ENCODE assay signal across 1 cellular context in the genomic region with DNA sequence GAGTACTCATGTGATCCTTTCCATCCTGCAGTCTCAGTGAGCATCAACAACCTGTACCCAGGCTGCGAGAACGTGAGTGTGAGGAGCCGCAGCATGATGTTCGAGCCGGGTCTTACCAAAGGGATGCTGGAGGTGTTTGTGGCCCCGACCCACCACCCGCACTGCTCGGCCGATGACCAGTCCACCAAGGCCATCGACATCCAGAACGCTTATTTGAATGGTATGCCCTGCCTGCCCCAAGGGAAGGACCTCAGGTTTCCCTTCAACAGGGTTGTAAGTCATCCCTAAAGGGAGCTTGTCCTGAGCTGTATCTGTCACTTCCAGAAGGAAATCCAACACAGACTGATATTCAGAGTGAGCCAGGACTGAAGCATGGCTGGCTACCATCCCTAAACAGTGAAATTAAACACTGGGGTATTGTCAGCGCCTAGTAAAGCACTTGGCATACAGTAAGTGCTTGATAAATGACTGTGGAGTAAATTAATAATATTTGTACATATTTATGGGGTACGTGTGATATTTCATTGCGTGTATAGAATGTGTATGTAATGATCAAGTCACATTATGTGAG.
TF ChIP-seq lines count a peak whose summit lies in the region.

No MANE protein-coding gene starts in this region.

TF ChIP-seq in endothelial cell of umbilical vein, 7 proteins besides CTCF, POLR2A, EP300 and RAD21 (continued from another document):
- TF ChIP-seq, protein P1, sequence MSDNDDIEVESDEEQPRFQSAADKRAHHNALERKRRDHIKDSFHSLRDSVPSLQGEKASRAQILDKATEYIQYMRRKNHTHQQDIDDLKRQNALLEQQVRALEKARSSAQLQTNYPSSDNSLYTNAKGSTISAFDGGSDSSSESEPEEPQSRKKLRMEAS (IDR thresholded peaks at IDR 0.05; ENCODE audit: insufficient read depth, insufficient read length) = no peak
